ENCODE assay signal across 10 cellular contexts in the genomic region with DNA sequence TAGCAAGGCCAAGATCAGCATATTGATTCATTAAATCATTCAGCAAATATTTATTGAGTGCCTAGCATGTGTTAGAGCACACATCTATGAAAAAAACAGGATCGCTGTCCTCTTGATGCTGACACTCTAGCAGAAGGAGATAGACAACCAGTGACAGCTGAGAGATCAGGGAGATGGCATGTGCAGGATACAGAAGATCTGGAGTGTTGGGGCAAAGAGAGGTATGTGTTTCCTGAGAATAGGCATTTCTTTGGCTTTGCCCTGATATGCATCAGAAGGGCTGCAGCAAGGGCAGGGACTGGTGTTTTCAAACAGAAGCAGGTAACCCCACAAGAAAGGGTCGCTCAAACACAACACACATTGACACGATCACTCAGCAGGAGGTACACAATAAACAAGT.
"Had no signal": no experiment of that assay in that cellular context is flagged by ENCODE, and none has a peak within 500 bp of the region (broad histone marks: within the 10 kb centered on the region; RNA-seq: fewer than 3 reads in every experiment).

No MANE protein-coding gene starts in this region.

- FAIRE-seq: H1, H54 had no signal

- H3K27ac ChIP-seq: GM23248 had no signal

- H3K4me3 ChIP-seq: GM23248, GM23338, HAP-1 had no signal

- H3K4me2 ChIP-seq: GM23338 had no signal

- H2AFZ ChIP-seq: GM23248, GM23338 had no signal

- H3K9me3 ChIP-seq: HAP-1 had no signal

- H3K9ac ChIP-seq: GM23248 had no signal

- H3K36me3 ChIP-seq: HAP-1 had no signal

- DNase-seq: GM23248, GOT3, H7, H9, HCEC 1CT, HFFc6 had no signal
